In the genomic region with DNA sequence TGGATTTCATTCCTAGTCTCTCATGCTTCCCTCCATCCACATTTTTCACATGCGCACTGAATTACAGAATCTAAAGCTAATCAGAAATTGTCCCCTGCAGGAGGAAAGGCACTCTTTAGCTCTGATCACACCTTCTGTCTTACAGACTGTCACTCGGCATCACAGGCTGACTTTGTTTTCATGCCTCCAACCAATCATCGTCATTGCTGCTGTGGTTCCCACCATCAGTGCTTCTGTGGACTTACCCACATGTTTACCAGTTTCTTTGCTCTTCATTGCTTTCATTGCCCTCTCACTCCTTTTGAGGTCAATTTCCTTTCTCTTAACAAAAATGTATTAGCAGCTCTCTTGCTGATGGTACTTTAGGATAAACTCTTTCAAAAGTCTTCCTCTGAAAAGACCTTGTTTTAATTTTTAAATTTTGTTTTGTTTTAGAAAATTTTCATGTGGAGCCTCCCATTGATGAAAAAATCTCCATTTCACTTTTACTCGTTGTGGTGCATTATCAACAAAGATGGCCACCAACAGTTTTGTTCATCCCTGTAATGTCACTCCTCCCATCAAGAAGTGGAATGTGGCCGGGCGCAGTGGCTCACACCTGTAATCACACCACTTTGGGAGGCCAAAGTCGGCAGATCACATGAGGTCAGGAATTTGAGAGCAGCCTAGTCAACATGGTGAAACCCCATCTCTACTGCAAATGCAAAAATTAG, we compare ENCODE assay signal across 13 cellular contexts. TPM values are rescaled to one million over a fixed set of nuclear protein-coding genes. Genes with fewer than 3 reads are reported as not detected.
DNase-seq lines count a peak whose midpoint lies in the region; ATAC-seq and TF ChIP-seq lines count a peak whose summit lies in the region.
"Had no signal": no experiment of that assay in that cellular context is flagged by ENCODE, and none has a peak within 500 bp of the region (broad histone marks: within the 10 kb centered on the region; RNA-seq: fewer than 3 reads in every experiment).

No MANE protein-coding gene starts in this region.

- peak overlapping the region; percentile 78 for H3K4me3 Mint-ChIP-seq in natural killer cell
- H3K4me3 Mint-ChIP-seq: neural progenitor cell had no signal

- H3K36me3 Mint-ChIP-seq in natural killer cell: no peaks in the 10 kb centered on the region
- H3K36me3 Mint-ChIP-seq: neural progenitor cell had no signal

- H3K9me3 ChIP-seq in DND-41 (ENCODE audit: insufficient read depth, low read length, severe bottlenecking): no peaks in the 10 kb centered on the region
- H3K9me3 ChIP-seq in gastroesophageal sphincter: peaks cover 0 to 9% (median 0%) of the 10 kb centered on the region in 3 donors
- H3K9me3 ChIP-seq: gastrocnemius medialis had no signal

- no peak for TF ChIP-seq EP300 in gastroesophageal sphincter (IDR thresholded peaks at IDR 0.05)

- no peak overlapping the region for H3K9ac ChIP-seq in DND-41 (ENCODE audit: low read depth, low read length)
- H3K9ac ChIP-seq: neural progenitor cell had no signal

- intact Hi-C loops in natural killer cell (cut with micrococcal nuclease): loop anchor here (2.0 kb wide), 2 partner anchors 91 to 177 kb away; a partner anchor contains a TSS

- TF ChIP-seq CTCF in DND-41 (IDR thresholded peaks at IDR 0.05; ENCODE audit: borderline replicate concordance, extremely low read depth, low read length, poor library complexity, severe bottlenecking) (no peak), natural killer cell (IDR thresholded peaks at IDR 0.05) (no peak), gastroesophageal sphincter (IDR thresholded peaks at IDR 0.05) (no peak)

- no peaks in the 10 kb centered on the region for H3K27me3 Mint-ChIP-seq in natural killer cell (ENCODE audit: low read depth in 2 of 2)

- WGBS in gastroesophageal sphincter (ENCODE audit: low coverage in 1 of 2), 2 donors: 85 to 87% methylated on average over 6 to 7 of the region's 7 CpGs

- DNase-seq in DND-41 (peak; percentile 57), T-helper 2 cell (peak in 3 of 5 experiments; percentile 51 to 90 (median 87)), natural killer cell (peak; percentile 69), DMS53 treated with DMSO at 0.1 percent for 48 hours (lab: John Stamatoyannopoulos, UW; ENCODE audit: unreplicated experiment) (no peak), NCI-H82 (lab: John Stamatoyannopoulos, UW) (no peak), NCI-H128 (lab: John Stamatoyannopoulos, UW; ENCODE audit: unreplicated experiment) (no peak)
- DNase-seq in activated effector memory CD4-positive, alpha-beta T cell treated with Interleukin-2 at 50 U/mL for 16 hours: peak; percentile 61
- DNase-seq: gastrocnemius medialis had no signal

- peaks cover 17 to 28% of the 10 kb centered on the region in 2 donors for H3K4me1 Mint-ChIP-seq in natural killer cell

- H3K4me1 ChIP-seq in DND-41 (ENCODE audit: insufficient read depth, low read length): peaks cover 17% of the 10 kb centered on the region
- H3K4me1 ChIP-seq in gastroesophageal sphincter: no peaks in the 10 kb centered on the region
- H3K4me1 ChIP-seq: gastrocnemius medialis, neural progenitor cell had no signal

- ATAC-seq in DND-41 (ENCODE audit: insufficient read depth, low read depth) (peak; percentile 85), natural killer cell (peak; percentile 90 to 97 (median 91)), gastroesophageal sphincter (no peak)

- no peaks in the 10 kb centered on the region for H3K27me3 ChIP-seq in DND-41 (ENCODE audit: insufficient read depth, low read length, poor library complexity)
- no peaks in the 10 kb centered on the region for H3K27me3 ChIP-seq in gastroesophageal sphincter
- H3K27me3 ChIP-seq: gastrocnemius medialis, neural progenitor cell had no signal

- H3K4me3 ChIP-seq in DND-41 (ENCODE audit: low read depth in 1 of 2, low read length in 2 of 2) (no peak overlapping the region), gastroesophageal sphincter (no peak overlapping the region)
- H3K4me3 ChIP-seq: gastrocnemius medialis, neural progenitor cell had no signal

- no peak overlapping the region for H3K27ac ChIP-seq in DND-41 (ENCODE audit: low read length)
- H3K27ac ChIP-seq in gastroesophageal sphincter: no peak overlapping the region
- H3K27ac ChIP-seq: C4-2B, gastrocnemius medialis, neural progenitor cell had no signal

- H3K9me3 Mint-ChIP-seq in natural killer cell: no peaks in the 10 kb centered on the region

- no peaks in the 10 kb centered on the region; the same call in 1 of the 2 replicates for H4K20me1 ChIP-seq in DND-41 (ENCODE audit: insufficient read depth, low read length)

- H3K4me2 ChIP-seq in DND-41 (ENCODE audit: insufficient read depth, low read length): no peak overlapping the region
- H3K4me2 ChIP-seq: neural progenitor cell had no signal

- peak overlapping the region; percentile 88 to 94 for H3K27ac Mint-ChIP-seq in natural killer cell
- H3K27ac Mint-ChIP-seq: neural progenitor cell had no signal

- no peaks in the 10 kb centered on the region for H3K36me3 ChIP-seq in DND-41 (ENCODE audit: insufficient read depth, low read length)
- no peaks in the 10 kb centered on the region for H3K36me3 ChIP-seq in gastroesophageal sphincter
- H3K36me3 ChIP-seq: gastrocnemius medialis, neural progenitor cell had no signal

- no peak for TF ChIP-seq POLR2A in gastroesophageal sphincter (IDR thresholded peaks at IDR 0.05)

- H2AFZ ChIP-seq in DND-41 (ENCODE audit: low read depth, low read length): no peak overlapping the region
- H2AFZ ChIP-seq: neural progenitor cell had no signal

- no peaks in the 10 kb centered on the region for H3K79me2 ChIP-seq in DND-41 (ENCODE audit: insufficient read depth, low read length)

RNA-seq across cellular contexts. Expression of a gene that starts 20.2 kb away (rescaled TPM):
- total RNA-seq in natural killer cell: not detected
- total RNA-seq in gastroesophageal sphincter: not detected
- total RNA-seq: astrocyte, gastrocnemius medialis, MCF 10A had no signal

Comparison
In these comparisons a context has a peak if more than half of its experiments do, and no peak if none do; other contexts are left out.
1. DNase-seq: peak in DND-41 (single experiment), T-helper 2 cell (3 of 5), activated effector memory CD4-positive, alpha-beta T cell treated with Interleukin-2 at 50 U/mL for 16 hours (single experiment) and natural killer cell (single experiment); none in DMS53 treated with DMSO at 0.1 percent for 48 hours (single experiment), NCI-H82 (single experiment) and NCI-H128 (single experiment).